In genomic region chr1:161200992-161201827, GRCh38 we compare ENCODE assay signal across 1 cellular context.
TF ChIP-seq lines count a peak whose summit lies in the region.

No MANE protein-coding gene starts in this region.

TF ChIP-seq in GM23338, 12 proteins besides CTCF, POLR2A, EP300 and RAD21 (continued from another document):
- no peak for TF ChIP-seq REST (IDR thresholded peaks at IDR 0.05; ENCODE audit: unreplicated experiment)
- TF ChIP-seq EZH2 (IDR thresholded peaks at IDR 0.05; ENCODE audit: low read depth, unreplicated experiment) = no peak
- TF ChIP-seq JUNB (IDR thresholded peaks at IDR 0.05; ENCODE audit: unreplicated experiment) = no peak
- TF ChIP-seq ZNF462 (CRISPR knock-in tag; IDR thresholded peaks at IDR 0.05) = no peak
- no peak for TF ChIP-seq ETS1 (IDR thresholded peaks at IDR 0.05)
